ENCODE assay signal across 18 cellular contexts in genomic region chr1:10888289-10888688, GRCh38.
DNase-seq lines count a peak whose midpoint lies in the region; ATAC-seq and TF ChIP-seq lines count a peak whose summit lies in the region.
"Had no signal": no experiment of that assay in that cellular context is flagged by ENCODE, and none has a peak within 500 bp of the region (broad histone marks: within the 10 kb centered on the region; RNA-seq: fewer than 3 reads in every experiment).

No MANE protein-coding gene starts in this region.

- H2BK20ac ChIP-seq in H9 (ENCODE audit: low read depth, low read length, poor library complexity, severe bottlenecking) = no peak overlapping the region

- no CpG with 5 or more reads among the region's 23 CpGs for WGBS in H9 (ENCODE audit: extremely low coverage, insufficient read length, low lambda C conversion rate)

- H2BK5ac ChIP-seq in H9 (ENCODE audit: insufficient read length, low read length) = no peak overlapping the region

- H3K4me1 Mint-ChIP-seq in H9 = peaks cover 15 to 17% of the 10 kb centered on the region in 2 experiments
- peaks cover 10% of the 10 kb centered on the region for H3K4me1 Mint-ChIP-seq in endothelial cell (ENCODE audit: unreplicated experiment)
- peaks cover 29% of the 10 kb centered on the region for H3K4me1 Mint-ChIP-seq in nephron

- peaks cover 8% of the 10 kb centered on the region for H3K23me2 ChIP-seq in H9 (ENCODE audit: insufficient read length, low read depth, low read length, poor library complexity, severe bottlenecking)

- no peaks in the 10 kb centered on the region for H4K20me1 ChIP-seq in H9 (ENCODE audit: control insufficient read depth, insufficient read depth, insufficient read length)

- no peaks in the 10 kb centered on the region for H3K36me3 ChIP-seq in A673 (ENCODE audit: insufficient read depth, low read length, poor library complexity, severe bottlenecking)
- H3K36me3 ChIP-seq: right atrium auricular region had no signal

- H3K56ac ChIP-seq in H9 (ENCODE audit: insufficient read length, low read depth, low read length) = no peak overlapping the region

- no peak overlapping the region for H2BK120ac ChIP-seq in H9 (ENCODE audit: low read depth, low read length, poor library complexity, severe bottlenecking)

- no peaks in the 10 kb centered on the region for H3K79me2 ChIP-seq in H9 (ENCODE audit: insufficient read depth, low read length)

- H3K27me3 Mint-ChIP-seq in H9 (ENCODE audit: low read depth) (peaks cover 50% of the 10 kb centered on the region), endothelial cell (ENCODE audit: unreplicated experiment) (peaks cover 14% of the 10 kb centered on the region), nephron (ENCODE audit: low read depth) (peaks cover 54% of the 10 kb centered on the region)

- no peak overlapping the region for H2BK15ac ChIP-seq in H9 (ENCODE audit: low read depth, low read length)

- H3K9me3 ChIP-seq in A673 (ENCODE audit: low read depth, low read length, poor library complexity, severe bottlenecking) = no peaks in the 10 kb centered on the region
- no peaks in the 10 kb centered on the region for H3K9me3 ChIP-seq in H9 (ENCODE audit: control insufficient read depth, low read depth, low read length)
- H3K9me3 ChIP-seq: Caco-2, right atrium auricular region had no signal

- no peak overlapping the region for H2AFZ ChIP-seq in H9 (ENCODE audit: low read length)

- H3K9ac ChIP-seq in H9 (ENCODE audit: extremely low read depth, insufficient read length, low read length) = no peak overlapping the region

- intact Hi-C loops in A673 (cut with micrococcal nuclease; ENCODE audit: unreplicated experiment) = no loop called here

- H3K4me1 ChIP-seq in A673 (ENCODE audit: insufficient read depth, low read length, poor library complexity, severe bottlenecking) (peaks cover 6% of the 10 kb centered on the region), H9 (ENCODE audit: insufficient read depth, low read length) (no peaks in the 10 kb centered on the region)

- no peak overlapping the region for H3K4me2 ChIP-seq in H9 (ENCODE audit: insufficient read depth, insufficient read length, low read length)

- no peak overlapping the region for H4K91ac ChIP-seq in H9 (ENCODE audit: insufficient read length, low read depth, low read length)

- H3K18ac ChIP-seq in H9 (ENCODE audit: insufficient read length, low read depth, low read length) = no peak overlapping the region

- TF ChIP-seq CTCF in A673 (conservative IDR thresholded peaks at IDR 0.05; ENCODE audit: low read depth, low read length) (peak; percentile 31; the same call in 1 of the 2 replicates), H9 (conservative IDR thresholded peaks at IDR 0.05) (peak; percentile 47; the same call in 1 of the 3 replicates), endothelial cell (IDR thresholded peaks at IDR 0.05; ENCODE audit: unreplicated experiment) (peak; percentile 18), nephron (IDR thresholded peaks at IDR 0.05; ENCODE audit: unreplicated experiment in 3 of 3) (peak in 1 of 3 experiments; percentile 40)

- no peak overlapping the region for H3K23ac ChIP-seq in H9 (ENCODE audit: insufficient read length, low read depth, low read length)

- no peak overlapping the region for H2AK5ac ChIP-seq in H9 (ENCODE audit: insufficient read length, low read length)

- no peak for ATAC-seq in HG02798 (IDR thresholded peaks at IDR 0.05; ENCODE audit: poor library complexity, unreplicated experiment)
- ATAC-seq: activated naive CD8-positive, alpha-beta T cell treated with anti-CD3 and anti-CD28 coated beads, Interleukin-2, amount 50 U/mL, for 24 hours; effector memory CD8-positive, alpha-beta T cell; T-cell had no signal

- POLR2A ChIA-PET in A673 (lab: Charles Lee; ENCODE audit: low non-redundant PET) = no interaction called here

- H3K79me1 ChIP-seq in H9 (ENCODE audit: insufficient read depth, low read depth, low read length, poor library complexity, severe bottlenecking) = no peaks in the 10 kb centered on the region

- H3K27ac ChIP-seq in A673 (ENCODE audit: low read depth, low read length, poor library complexity, severe bottlenecking) (no peak overlapping the region), H9 (ENCODE audit: insufficient read length, low read depth, low read length) (no peak overlapping the region)
- H3K27ac ChIP-seq: right atrium auricular region, RWPE1 had no signal

- no peak overlapping the region for H3K14ac ChIP-seq in H9 (ENCODE audit: insufficient read depth, low read length)

- H3K36me3 Mint-ChIP-seq in H9 (ENCODE audit: insufficient read depth in 1 of 3, low read depth in 3 of 3) (no peaks in the 10 kb centered on the region), endothelial cell (ENCODE audit: low read depth, unreplicated experiment) (no peaks in the 10 kb centered on the region), nephron (ENCODE audit: low read depth) (no peaks in the 10 kb centered on the region)
- H3K36me3 Mint-ChIP-seq: activated CD4-positive, alpha-beta memory T cell treated with anti-CD3 and anti-CD28 coated beads for 36 hours; immature natural killer cell; T-cell had no signal

- H2BK12ac ChIP-seq in H9 (ENCODE audit: insufficient read length, low read depth, low read length) = no peak overlapping the region

- peaks cover 0 to 3% of the 10 kb centered on the region in 2 experiments; a peak in 1 of 5 replicates for H3K9me3 Mint-ChIP-seq in H9
- H3K9me3 Mint-ChIP-seq in endothelial cell (ENCODE audit: unreplicated experiment) = no peaks in the 10 kb centered on the region
- H3K9me3 Mint-ChIP-seq in nephron = no peaks in the 10 kb centered on the region
- H3K9me3 Mint-ChIP-seq: activated CD4-positive, alpha-beta memory T cell treated with anti-CD3 and anti-CD28 coated beads for 36 hours; activated naive CD8-positive, alpha-beta T cell treated with anti-CD3 and anti-CD28 coated beads, Interleukin-2, amount 50 U/mL, for 24 hours; effector memory CD8-positive, alpha-beta T cell; immature natural killer cell; T-cell had no signal

- DNase-seq in A673 (ENCODE audit: low spot score) (peak; percentile 33), H9 (peak; percentile 64), endothelial cell (ENCODE audit: low spot score) (peak; percentile 25), D341Med (ENCODE audit: low spot score) (no peak), pons (ENCODE audit: low spot score) (no peak), NCI-H2107 treated with DMSO at 0.1 percent for 48 hours (lab: John Stamatoyannopoulos, UW; ENCODE audit: unreplicated experiment) (no peak)
- DNase-seq: activated CD4-positive, alpha-beta memory T cell treated with anti-CD3 and anti-CD28 coated beads for 36 hours; activated naive CD8-positive, alpha-beta T cell treated with anti-CD3 and anti-CD28 coated beads, Interleukin-2, amount 50 U/mL, for 24 hours; Caco-2; caudate nucleus; effector memory CD8-positive, alpha-beta T cell; GDM1; immature natural killer cell; T-cell had no signal

- H3K4me3 Mint-ChIP-seq in H9 (peak overlapping the region; percentile 60 to 80), endothelial cell (ENCODE audit: unreplicated experiment) (no peak overlapping the region), nephron (peak overlapping the region in 2 of 3 experiments; percentile 64 to 67)
- H3K4me3 Mint-ChIP-seq: activated CD4-positive, alpha-beta memory T cell treated with anti-CD3 and anti-CD28 coated beads for 36 hours; activated naive CD8-positive, alpha-beta T cell treated with anti-CD3 and anti-CD28 coated beads, Interleukin-2, amount 50 U/mL, for 24 hours had no signal

- H3K27ac Mint-ChIP-seq in H9 (no peak overlapping the region), endothelial cell (ENCODE audit: unreplicated experiment) (no peak overlapping the region), nephron (no peak overlapping the region)
- H3K27ac Mint-ChIP-seq: activated CD4-positive, alpha-beta memory T cell treated with anti-CD3 and anti-CD28 coated beads for 36 hours; activated naive CD8-positive, alpha-beta T cell treated with anti-CD3 and anti-CD28 coated beads, Interleukin-2, amount 50 U/mL, for 24 hours; effector memory CD8-positive, alpha-beta T cell; immature natural killer cell; T-cell had no signal

- CTCF ChIA-PET in A673 (lab: Charles Lee) = interaction anchor here (0.6 to 0.7 kb wide), 2 partner anchors 21 to 332 kb away, joined by 4 to 7 read pairs; no protein-coding TSS in a partner anchor

- H3K27me3 ChIP-seq in A673 (replicated peaks; ENCODE audit: insufficient read depth, low read depth, low read length, poor library complexity) = no peaks in the 10 kb centered on the region
- H3K27me3 ChIP-seq in H9 (ENCODE audit: insufficient read depth, low read length) = peaks cover 2% of the 10 kb centered on the region; the same call in 1 of the 2 replicates

- H3K4me3 ChIP-seq in A673 (ENCODE audit: low read depth, low read length, poor library complexity, severe bottlenecking) = peak overlapping the region; percentile 40
- H3K4me3 ChIP-seq: right atrium auricular region had no signal

- no TSS peak for BruUV-seq in A673 (replicated peaks; lab: Mats Ljungman, UMichigan)

- H4K8ac ChIP-seq in H9 (replicated peaks; ENCODE audit: insufficient read length, low read depth, low read length) = no peak overlapping the region

- no peak overlapping the region for H4K5ac ChIP-seq in H9 (ENCODE audit: insufficient read length, low read depth, low read length)

- no peak overlapping the region for H3T11ph ChIP-seq in H9 (ENCODE audit: low read length)

- no peak overlapping the region for H3K4ac ChIP-seq in H9 (ENCODE audit: low read depth, low read length)

Comparison
In these comparisons a context has a peak if more than half of its experiments do, and no peak if none do; other contexts are left out.
1. DNase-seq: peak in A673 (single experiment), H9 (single experiment) and endothelial cell (single experiment); none in D341Med (single experiment), pons (single experiment) and NCI-H2107 treated with DMSO at 0.1 percent for 48 hours (single experiment).